In the genomic region with DNA sequence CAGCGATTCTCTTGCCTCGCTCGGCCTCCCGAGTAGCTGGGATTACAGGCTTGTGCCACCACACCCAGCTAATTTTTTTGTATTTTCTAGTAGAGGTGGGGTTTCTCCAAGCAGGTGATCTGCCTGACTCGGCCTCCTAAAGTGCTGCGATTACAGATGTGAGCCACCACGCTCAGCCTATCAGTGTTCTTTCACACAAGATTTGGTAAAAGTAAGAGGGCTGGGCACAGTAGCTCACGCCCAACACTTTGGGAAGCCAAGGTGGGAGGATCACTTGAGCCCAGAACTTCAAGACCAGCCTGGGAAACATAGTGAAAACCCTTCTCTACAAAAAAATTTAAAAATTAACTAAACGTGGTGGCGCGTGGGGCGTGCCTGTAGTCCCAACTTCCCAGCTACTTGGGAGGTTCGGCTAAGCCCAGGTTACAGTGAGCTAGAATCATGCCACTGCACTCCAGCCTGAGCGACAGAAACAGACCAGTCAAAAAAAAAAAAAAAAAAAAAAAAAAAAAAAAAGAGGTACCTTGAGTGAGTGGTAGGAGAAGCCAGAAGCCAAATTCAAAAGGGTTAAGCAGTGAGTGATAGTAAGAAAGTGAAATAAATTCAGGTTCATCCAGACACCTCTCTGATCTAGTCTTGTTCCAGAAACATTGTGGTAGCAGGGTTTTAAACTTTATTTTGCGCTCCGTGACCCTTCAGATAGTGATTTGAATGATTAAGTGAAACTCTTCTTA, we compare ENCODE assay signal across 8 cellular contexts. TPM values are rescaled to one million over a fixed set of nuclear protein-coding genes. Genes with fewer than 3 reads are reported as not detected.
DNase-seq lines count a peak whose midpoint lies in the region; ATAC-seq and TF ChIP-seq lines count a peak whose summit lies in the region.

No MANE protein-coding gene starts in this region.

- H3K27ac ChIP-seq in lung (ENCODE audit: low read depth in 1 of 2, low read length in 1 of 2) (peak overlapping the region; percentile 88 to 95), upper lobe of left lung (peak overlapping the region; percentile 86 to 93 (median 90))

- peaks cover 38% of the 10 kb centered on the region for H3K36me3 Mint-ChIP-seq in activated naive CD4-positive, alpha-beta T cell treated with anti-CD3 and anti-CD28 coated beads, Interleukin-2, amount 10 ng/mL, durations not matched to agents 7 days and 5 days
- H3K36me3 Mint-ChIP-seq in brain = peaks cover 33% of the 10 kb centered on the region

- H3K36me3 ChIP-seq in lung (ENCODE audit: control insufficient read depth in 2 of 2, insufficient read depth in 2 of 2, low read length in 2 of 2) (peaks cover 7 to 12% of the 10 kb centered on the region in 2 donors), upper lobe of left lung (peaks cover 0 to 19% (median 12%) of the 10 kb centered on the region in 4 donors)

- TF ChIP-seq CTCF in brain (conservative IDR thresholded peaks at IDR 0.05) = no peak
- TF ChIP-seq CTCF in lung (IDR thresholded peaks at IDR 0.05; ENCODE audit: control extremely low read depth, extremely low read depth) = no peak
- TF ChIP-seq CTCF in upper lobe of left lung (IDR thresholded peaks at IDR 0.05) = no peak

- peak overlapping the region; percentile 96 for H3K4me3 Mint-ChIP-seq in activated naive CD4-positive, alpha-beta T cell treated with anti-CD3 and anti-CD28 coated beads, Interleukin-2, amount 10 ng/mL, durations not matched to agents 7 days and 5 days
- H3K4me3 Mint-ChIP-seq in brain = peak overlapping the region; percentile 98 to 99 (median 99)

- H3K27me3 ChIP-seq in lung (ENCODE audit: control insufficient read depth, insufficient read depth) = no peaks in the 10 kb centered on the region
- H3K27me3 ChIP-seq in upper lobe of left lung = no peaks in the 10 kb centered on the region

- no peaks in the 10 kb centered on the region for H3K9me3 ChIP-seq in lung (ENCODE audit: control insufficient read depth in 2 of 2, insufficient read depth in 1 of 2, low read length in 1 of 2)
- no peaks in the 10 kb centered on the region for H3K9me3 ChIP-seq in upper lobe of left lung

- H3K4me1 Mint-ChIP-seq in activated naive CD4-positive, alpha-beta T cell treated with anti-CD3 and anti-CD28 coated beads, Interleukin-2, amount 10 ng/mL, durations not matched to agents 7 days and 5 days = peaks cover 40% of the 10 kb centered on the region
- H3K4me1 Mint-ChIP-seq in brain = peaks cover 38% of the 10 kb centered on the region

- TF ChIP-seq POLR2A in upper lobe of left lung (IDR thresholded peaks at IDR 0.05) = no peak

- peaks cover 7% of the 10 kb centered on the region for H3K27me3 Mint-ChIP-seq in activated naive CD4-positive, alpha-beta T cell treated with anti-CD3 and anti-CD28 coated beads, Interleukin-2, amount 10 ng/mL, durations not matched to agents 7 days and 5 days
- H3K27me3 Mint-ChIP-seq in brain = peaks cover 6% of the 10 kb centered on the region

- ATAC-seq in lung (ENCODE audit: insufficient read depth, low FRiP score) (no peak), upper lobe of left lung (ENCODE audit: low FRiP score in 2 of 2) (no peak), HG03469 (IDR thresholded peaks at IDR 0.05; ENCODE audit: unreplicated experiment) (no peak)

- whole genome bisulfite sequencing in lung, 2 donors = 54 to 66% methylated on average over 16 of the region's 16 CpGs
- 62 to 68% methylated on average over 16 of the region's 16 CpGs for whole genome bisulfite sequencing in upper lobe of left lung, 2 donors

- DNase-seq in activated naive CD4-positive, alpha-beta T cell treated with anti-CD3 and anti-CD28 coated beads, Interleukin-2, amount 10 ng/mL, durations not matched to agents 7 days and 5 days = no peak
- DNase-seq in activated naive CD4-positive, alpha-beta T cell (lab: John Stamatoyannopoulos, UW) = no peak
- no peak for DNase-seq in lung (ENCODE audit: low spot score)
- DNase-seq in upper lobe of left lung = no peak
- no peak for DNase-seq in COLO829 (ENCODE audit: low spot score)
- no peak for DNase-seq in glomerular visceral epithelial cell (ENCODE audit: extremely low spot score)

- no peaks in the 10 kb centered on the region for H3K9me3 Mint-ChIP-seq in activated naive CD4-positive, alpha-beta T cell treated with anti-CD3 and anti-CD28 coated beads, Interleukin-2, amount 10 ng/mL, durations not matched to agents 7 days and 5 days
- H3K9me3 Mint-ChIP-seq in brain = no peaks in the 10 kb centered on the region

- no peak for TF ChIP-seq EP300 in upper lobe of left lung (IDR thresholded peaks at IDR 0.05)

- peaks cover 5 to 11% of the 10 kb centered on the region in 2 donors for H3K4me1 ChIP-seq in lung (ENCODE audit: control insufficient read depth in 2 of 2, insufficient read depth in 2 of 2, low read length in 2 of 2)
- peaks cover 13 to 22% (median 19%) of the 10 kb centered on the region in 4 donors for H3K4me1 ChIP-seq in upper lobe of left lung

- CTCF ChIA-PET in activated naive CD4-positive, alpha-beta T cell treated with anti-CD3 and anti-CD28 coated beads, Interleukin-2, amount 10 ng/mL, durations not matched to agents 7 days and 5 days (lab: Charles Lee) = interaction anchor here (1.0 to 2.9 kb wide), 2 partner anchors 10 to 13 kb away, joined by 3 to 27 read pairs; a partner anchor contains a TSS

- H3K27ac Mint-ChIP-seq in activated naive CD4-positive, alpha-beta T cell treated with anti-CD3 and anti-CD28 coated beads, Interleukin-2, amount 10 ng/mL, durations not matched to agents 7 days and 5 days = peak overlapping the region; percentile 99
- H3K27ac Mint-ChIP-seq in brain = peak overlapping the region; percentile 98 to 100 (median 99)

- H3K4me3 ChIP-seq in lung = peak overlapping the region; percentile 73
- H3K4me3 ChIP-seq in upper lobe of left lung = peak overlapping the region; percentile 62 to 80 (median 74)

RNA-seq across cellular contexts. Expression of a gene that starts 1.0 kb away (rescaled TPM):
- polyA plus RNA-seq in brain (ENCODE audit: insufficient read depth, low read depth, low replicate concordance) (88.8 TPM), lung (10 to 100 TPM; 70.6 to 70.9 TPM)
- total RNA-seq in lung (100 to 1,000 TPM in 1 of 2 donors, 10 to 100 TPM in 1; 23.3 to 106 TPM), upper lobe of left lung (10 to 100 TPM; 19.9 to 87.1 (median 30.1) TPM)

RNA-seq across cellular contexts. Expression of a gene that starts 6.3 kb away (rescaled TPM):
- 29.4 TPM for polyA plus RNA-seq in brain (ENCODE audit: insufficient read depth, low read depth, low replicate concordance)
- 10 to 100 TPM; 37.5 to 72.0 TPM for total RNA-seq in lung
- polyA plus RNA-seq in lung = 10 to 100 TPM; 35.4 to 53.5 TPM
- 10 to 100 TPM; 57.8 to 80.8 (median 63.1) TPM for total RNA-seq in upper lobe of left lung

RNA-seq across cellular contexts. Expression of a gene that starts 11.3 kb away (rescaled TPM):
- 4.2 TPM for polyA plus RNA-seq in brain (ENCODE audit: insufficient read depth, low read depth, low replicate concordance)
- total RNA-seq in lung = 10 to 100 TPM; 17.8 to 25.5 TPM
- 1 to 10 TPM; 5.5 to 8.2 TPM for polyA plus RNA-seq in lung
- 10 to 100 TPM; 14.8 to 67.1 (median 19.8) TPM for total RNA-seq in upper lobe of left lung

RNA-seq across cellular contexts. Expression of a gene that starts 11.4 kb away (rescaled TPM):
- polyA plus RNA-seq in brain (ENCODE audit: insufficient read depth, low read depth, low replicate concordance) (13.4 TPM), lung (10 to 100 TPM; 13.7 to 19.2 TPM)
- total RNA-seq in lung (10 to 100 TPM; 20.9 to 23.7 TPM), upper lobe of left lung (100 to 1,000 TPM in 1 of 6 donors, 10 to 100 TPM in 5; 18.2 to 127 (median 27.3) TPM)

RNA-seq across cellular contexts. Expression of a gene that starts 13.3 kb away (rescaled TPM):
- polyA plus RNA-seq in brain (ENCODE audit: insufficient read depth, low read depth, low replicate concordance) (177 TPM), lung (10 to 100 TPM; 55.9 to 56.7 TPM)
- total RNA-seq in lung (10 to 100 TPM; 39.5 to 65.0 TPM), upper lobe of left lung (100 to 1,000 TPM in 1 of 6 donors, 10 to 100 TPM in 5; 34.7 to 109 (median 51.3) TPM)
